22 cellular contexts compared by ENCODE assay signal in genomic region chr5:75324791-75325190, GRCh38. TPM values are rescaled to one million over a fixed set of nuclear protein-coding genes. Genes with fewer than 3 reads are reported as not detected.
DNase-seq lines count a peak whose midpoint lies in the region; ATAC-seq and TF ChIP-seq lines count a peak whose summit lies in the region.
"Had no signal": no experiment of that assay in that cellular context is flagged by ENCODE, and none has a peak within 500 bp of the region (broad histone marks: within the 10 kb centered on the region; RNA-seq: fewer than 3 reads in every experiment).

No MANE protein-coding gene starts in this region.

- peak overlapping the region; percentile 64 for H3K4me3 Mint-ChIP-seq in activated CD4-positive, alpha-beta T cell treated with anti-CD3 and anti-CD28 coated beads, Interleukin-2, amount 10 ng/mL, durations not matched to agents 24 days and 14 days
- H3K4me3 Mint-ChIP-seq in CD14-positive monocyte (no peak overlapping the region), nephron progenitor cell (no peak overlapping the region)

- H3K27ac Mint-ChIP-seq in activated CD4-positive, alpha-beta T cell treated with anti-CD3 and anti-CD28 coated beads, Interleukin-2, amount 10 ng/mL, durations not matched to agents 24 days and 14 days = peak overlapping the region; percentile 87
- H3K27ac Mint-ChIP-seq in CD14-positive monocyte (peak overlapping the region in 6 of 7 donors; percentile 46 to 79 (median 72)), nephron progenitor cell (no peak overlapping the region)

- peaks cover 19% of the 10 kb centered on the region for H3K4me1 Mint-ChIP-seq in activated CD4-positive, alpha-beta T cell treated with anti-CD3 and anti-CD28 coated beads, Interleukin-2, amount 10 ng/mL, durations not matched to agents 24 days and 14 days
- H3K4me1 Mint-ChIP-seq in CD14-positive monocyte (peaks cover 43% of the 10 kb centered on the region), nephron progenitor cell (peaks cover 11% of the 10 kb centered on the region)

- no peak for ATAC-seq in HG02678 (IDR thresholded peaks at IDR 0.05; ENCODE audit: unreplicated experiment)
- ATAC-seq: heart left ventricle, K562, left cardiac atrium, psoas muscle had no signal

- H3K36me3 Mint-ChIP-seq in activated CD4-positive, alpha-beta T cell treated with anti-CD3 and anti-CD28 coated beads, Interleukin-2, amount 10 ng/mL, durations not matched to agents 24 days and 14 days (ENCODE audit: low read depth) = no peaks in the 10 kb centered on the region
- no peaks in the 10 kb centered on the region for H3K36me3 Mint-ChIP-seq in CD14-positive monocyte
- no peaks in the 10 kb centered on the region for H3K36me3 Mint-ChIP-seq in nephron progenitor cell (ENCODE audit: low read depth)

- H3K27me3 Mint-ChIP-seq in activated CD4-positive, alpha-beta T cell treated with anti-CD3 and anti-CD28 coated beads, Interleukin-2, amount 10 ng/mL, durations not matched to agents 24 days and 14 days = no peaks in the 10 kb centered on the region
- H3K27me3 Mint-ChIP-seq in CD14-positive monocyte (ENCODE audit: low read depth in 3 of 3) (peaks cover 0 to 2% (median 0%) of the 10 kb centered on the region in 3 donors), nephron progenitor cell (ENCODE audit: low read depth, poor library complexity) (peaks cover 7% of the 10 kb centered on the region)

- TF ChIP-seq CTCF in CD14-positive monocyte (IDR thresholded peaks at IDR 0.05) = no peak
- no peak for TF ChIP-seq CTCF in nephron progenitor cell (IDR thresholded peaks at IDR 0.05)

- intact Hi-C loops in activated CD4-positive, alpha-beta T cell treated with anti-CD3 and anti-CD28 coated beads, Interleukin-2, amount 10 ng/mL, durations not matched to agents 24 days and 14 days (cut with micrococcal nuclease) = loop anchor here (1.0 kb wide), 1 partner anchor 12 kb away; no protein-coding TSS in a partner anchor
- intact Hi-C loops in CD14-positive monocyte (cut with micrococcal nuclease) = no loop called here

- no peak for DNase-seq in activated CD4-positive, alpha-beta T cell treated with anti-CD3 and anti-CD28 coated beads, Interleukin-2, amount 10 ng/mL, durations not matched to agents 24 days and 14 days
- DNase-seq in activated CD4-positive, alpha-beta T cell treated with anti-CD3 and anti-CD28 coated beads for 1 hour = no peak
- no peak for DNase-seq in CD14-positive monocyte (ENCODE audit: low spot score)
- DNase-seq in activated T-cell treated with anti-CD3 and anti-CD28 coated beads, Interleukin-2, amount 50 U/mL, for 48 hours = peak; percentile 45 to 58
- DNase-seq in stimulated activated CD4-positive, alpha-beta T cell treated with anti-CD3 and anti-CD28 coated beads, Interleukin-2, amount 100 ng/mL, for 48 hours = peak; percentile 17 to 24
- no peak for DNase-seq in foreskin melanocyte
- DNase-seq in nephron progenitor cell = no peak
- DNase-seq: activated gamma-delta T cell; amniotic stem cell; DMS79 treated with DMSO at 0.1 percent for 48 hours; effector CD8-positive, alpha-beta T cell; GOT3; heart left ventricle; left cardiac atrium; mesenchymal stem cell; MG63; NCI-H1417 treated with DMSO at 0.1 percent for 48 hours; psoas muscle; T-helper 9 cell; upper lobe of left lung had no signal

- no peaks in the 10 kb centered on the region for H3K9me3 Mint-ChIP-seq in activated CD4-positive, alpha-beta T cell treated with anti-CD3 and anti-CD28 coated beads, Interleukin-2, amount 10 ng/mL, durations not matched to agents 24 days and 14 days
- H3K9me3 Mint-ChIP-seq in CD14-positive monocyte (peaks cover 0 to 2% (median 0%) of the 10 kb centered on the region in 7 donors), nephron progenitor cell (no peaks in the 10 kb centered on the region)

RNA-seq across cellular contexts. Expression of gene HMGCR, which starts 12.2 kb away (rescaled TPM):
- total RNA-seq in activated CD4-positive, alpha-beta T cell treated with anti-CD3 and anti-CD28 coated beads, Interleukin-2, amount 10 ng/mL, durations not matched to agents 24 days and 14 days = 99.9 and 112 TPM in 2 replicates
- polyA plus RNA-seq in CD14-positive monocyte = 10 to 100 TPM; 31.9 to 33.3 TPM

Comparison
In these comparisons a context has a peak if more than half of its experiments do, and no peak if none do; other contexts are left out.
1. DNase-seq: peak in activated T-cell treated with anti-CD3 and anti-CD28 coated beads, Interleukin-2, amount 50 U/mL, for 48 hours (2 of 2) and stimulated activated CD4-positive, alpha-beta T cell treated with anti-CD3 and anti-CD28 coated beads, Interleukin-2, amount 100 ng/mL, for 48 hours (2 of 2); none in activated CD4-positive, alpha-beta T cell treated with anti-CD3 and anti-CD28 coated beads, Interleukin-2, amount 10 ng/mL, durations not matched to agents 24 days and 14 days (single experiment), activated CD4-positive, alpha-beta T cell treated with anti-CD3 and anti-CD28 coated beads for 1 hour (single experiment), CD14-positive monocyte (single experiment), foreskin melanocyte (single experiment) and nephron progenitor cell (single experiment).